31 cellular contexts compared by ENCODE assay signal in genomic region chr2:181619511-181619910, GRCh38. TPM values are rescaled to one million over a fixed set of nuclear protein-coding genes. Genes with fewer than 3 reads are reported as not detected.
"Had no signal": no experiment of that assay in that cellular context is flagged by ENCODE, and none has a peak within 500 bp of the region (broad histone marks: within the 10 kb centered on the region; RNA-seq: fewer than 3 reads in every experiment).

No MANE protein-coding gene starts in this region.

- H3K9me3 ChIP-seq: colonic mucosa, esophagus squamous epithelium, gastrocnemius medialis, heart left ventricle, left lung, lower lobe of right lung, mucosa of descending colon had no signal

- H3K27me3 ChIP-seq: colonic mucosa, esophagus squamous epithelium, gastrocnemius medialis, left lung had no signal

- H3K4me1 ChIP-seq: colonic mucosa, esophagus squamous epithelium, gastrocnemius medialis, heart left ventricle, left lung, lower lobe of right lung had no signal

- H3K4me3 Mint-ChIP-seq: dendritic cell treated with granulocyte-macrophage colony-stimulating factor and Interleukin-4, amounts not matched to agents 40 ng/mL and 50 ng/mL, for 4 days; effector memory CD8-positive, alpha-beta T cell; endodermal cell; mesothelial cell of epicardium; naive B cell had no signal

- H3K9me3 Mint-ChIP-seq: dendritic cell treated with granulocyte-macrophage colony-stimulating factor and Interleukin-4, amounts not matched to agents 40 ng/mL and 50 ng/mL, for 4 days; effector memory CD8-positive, alpha-beta T cell; endodermal cell; naive B cell had no signal

- H3K27me3 Mint-ChIP-seq: dendritic cell treated with granulocyte-macrophage colony-stimulating factor and Interleukin-4, amounts not matched to agents 40 ng/mL and 50 ng/mL, for 4 days had no signal

- H3K27ac ChIP-seq: colonic mucosa, epithelial cell of prostate, esophagus squamous epithelium, gastrocnemius medialis, heart left ventricle, left lung, lower lobe of right lung had no signal

- H3K27ac Mint-ChIP-seq: dendritic cell treated with granulocyte-macrophage colony-stimulating factor and Interleukin-4, amounts not matched to agents 40 ng/mL and 50 ng/mL, for 4 days; effector memory CD8-positive, alpha-beta T cell; endodermal cell; mesothelial cell of epicardium; naive B cell had no signal

- ATAC-seq: effector memory CD8-positive, alpha-beta T cell; esophagus mucosa; gastrocnemius medialis; heart left ventricle; left cardiac atrium; left lung; left ventricle myocardium superior; lower lobe of right lung; mucosa of descending colon had no signal

- FAIRE-seq: endometrium, islet of Langerhans, keratinocyte had no signal

- H3K36me3 Mint-ChIP-seq: mesothelial cell of epicardium, naive B cell had no signal

- H3K4me1 Mint-ChIP-seq: endodermal cell, mesothelial cell of epicardium, naive B cell had no signal

- H3K4me3 ChIP-seq: colonic mucosa, esophagus squamous epithelium, gastrocnemius medialis, heart left ventricle, left lung, lower lobe of right lung, mucosa of descending colon had no signal

- DNase-seq: colonic mucosa; cortex of kidney; effector CD8-positive, alpha-beta T cell; effector memory CD8-positive, alpha-beta T cell; endodermal cell; erythroblast; esophagus squamous epithelium; foreskin fibroblast; foreskin melanocyte; gastrocnemius medialis; heart left ventricle; hippocampal formation; left cardiac atrium; left lung; left ventricle myocardium superior; lower lobe of right lung; mesenchymal stem cell; mucosa of descending colon; naive B cell had no signal

- H3K36me3 ChIP-seq: colonic mucosa, esophagus squamous epithelium, gastrocnemius medialis, heart left ventricle, left lung, lower lobe of right lung had no signal

RNA-seq across cellular contexts. Expression of gene CERKL, which starts 37.4 kb away (rescaled TPM):
- total RNA-seq: dermis microvascular lymphatic vessel endothelial cell, esophagus mucosa, heart left ventricle, left cardiac atrium, left ventricle myocardium superior, lower leg skin, lung microvascular endothelial cell, mesenteric fat pad, mesothelial cell of epicardium, myocyte had no signal
- polyA plus RNA-seq: heart left ventricle had no signal
